Comparison of ENCODE assay signal across 1 cellular context in genomic region chr21:37072988-37073416, GRCh38.
TF ChIP-seq lines count a peak whose summit lies in the region.

PIGP (minus strand) TSS chr21:37073071; CDS start chr21:37072515, 556 bp downstream.
TTC3 (plus strand) TSS chr21:37073254; CDS start chr21:37087258, 14,004 bp downstream.

TF ChIP-seq in K562, 482 proteins besides CTCF, POLR2A, EP300 and RAD21 (continued from another document):
- TF ChIP-seq HOMEZ (CRISPR knock-in tag; IDR thresholded peaks at IDR 0.05) (no peak), ZBTB11 (CRISPR knock-in tag; IDR thresholded peaks at IDR 0.05) (peak in 2 of 3 experiments; percentile 18 to 55; a peak in 1 of 6 replicates), GABPB1 (CRISPR knock-in tag; IDR thresholded peaks at IDR 0.05) (no peak), UBTF (IDR thresholded peaks at IDR 0.05; ENCODE audit: borderline replicate concordance in 1 of 2, low read depth in 2 of 2, low read length in 2 of 2) (peak; percentile 83 to 94; a peak in 3 of 4 replicates), POLR3G (IDR thresholded peaks at IDR 0.05; ENCODE audit: extremely low read depth, insufficient read length, insufficient replicate concordance) (no peak), HCFC1 (IDR thresholded peaks at IDR 0.05; ENCODE audit: low read depth, low read length) (no peak), RBBP5 (IDR thresholded peaks at IDR 0.05; ENCODE audit: borderline replicate concordance, insufficient read depth, low read length, poor library complexity, severe bottlenecking) (peak; percentile 25), CBX3 (IDR thresholded peaks at IDR 0.05; ENCODE audit: borderline replicate concordance in 1 of 2, low read length in 2 of 2) (peak in 1 of 2 experiments; percentile 11; a peak in 1 of 3 replicates), CHD2 (IDR thresholded peaks at IDR 0.05; ENCODE audit: low read depth, low read length) (peak; percentile 92), ZNF408 (CRISPR knock-in tag; IDR thresholded peaks at IDR 0.05; ENCODE audit: low read depth) (no peak), FUS (optimal IDR thresholded peaks at IDR 0.05; ENCODE audit: low read depth, low read length) (peak; percentile 72), VEZF1 (CRISPR knock-in tag; IDR thresholded peaks at IDR 0.05) (peak; percentile 98), RUNX1 (IDR thresholded peaks at IDR 0.05; ENCODE audit: low read depth) (no peak), ZNF589 (CRISPR knock-in tag; IDR thresholded peaks at IDR 0.05; ENCODE audit: low read depth) (peak; percentile 43; the same call in 1 of the 2 replicates), GTF2B (IDR thresholded peaks at IDR 0.05; ENCODE audit: extremely low read depth, insufficient read length) (peak; percentile 17), ZNF583 (CRISPR knock-in tag; IDR thresholded peaks at IDR 0.05) (peak; percentile 22; the same call in 1 of the 2 replicates), SPI1 (IDR thresholded peaks at IDR 0.05; ENCODE audit: borderline replicate concordance, low read depth, low read length) (0 out of 2 replicates have a peak, but pooled peaks have one; percentile 44), NFE2 (IDR thresholded peaks at IDR 0.05; ENCODE audit: low read depth) (no peak), CREB1 (IDR thresholded peaks at IDR 0.05) (peak; percentile 70), CREB1 (CRISPR knock-in tag; IDR thresholded peaks at IDR 0.05) (no peak; the same call in 1 of the 2 replicates), CBX5 (IDR thresholded peaks at IDR 0.05; ENCODE audit: borderline replicate concordance, low read depth) (no peak), KDM5B (IDR thresholded peaks at IDR 0.05; ENCODE audit: insufficient replicate concordance, low read depth, low read length) (peak; percentile 85), CREM (IDR thresholded peaks at IDR 0.05; ENCODE audit: low read depth) (peak; percentile 87)
TF ChIP-seq in K562: peak in this region for 81.
